ENCODE assay signal across 5 cellular contexts in genomic region chr1:25389721-25390120, GRCh38. TPM values are rescaled to one million over a fixed set of nuclear protein-coding genes. Genes with fewer than 3 reads are reported as not detected.
"Had no signal": no experiment of that assay in that cellular context is flagged by ENCODE, and none has a peak within 500 bp of the region (broad histone marks: within the 10 kb centered on the region; RNA-seq: fewer than 3 reads in every experiment).

No MANE protein-coding gene starts in this region.

RNA-seq across cellular contexts. Expression of gene RHCE, which starts 30.9 kb away (rescaled TPM):
- total RNA-seq: endothelial cell of umbilical vein, epithelial cell of proximal tubule, gastroesophageal sphincter, mononuclear cell had no signal
- polyA plus RNA-seq: immature natural killer cell had no signal
